ENCODE assay signal across 1 cellular context in the genomic region with DNA sequence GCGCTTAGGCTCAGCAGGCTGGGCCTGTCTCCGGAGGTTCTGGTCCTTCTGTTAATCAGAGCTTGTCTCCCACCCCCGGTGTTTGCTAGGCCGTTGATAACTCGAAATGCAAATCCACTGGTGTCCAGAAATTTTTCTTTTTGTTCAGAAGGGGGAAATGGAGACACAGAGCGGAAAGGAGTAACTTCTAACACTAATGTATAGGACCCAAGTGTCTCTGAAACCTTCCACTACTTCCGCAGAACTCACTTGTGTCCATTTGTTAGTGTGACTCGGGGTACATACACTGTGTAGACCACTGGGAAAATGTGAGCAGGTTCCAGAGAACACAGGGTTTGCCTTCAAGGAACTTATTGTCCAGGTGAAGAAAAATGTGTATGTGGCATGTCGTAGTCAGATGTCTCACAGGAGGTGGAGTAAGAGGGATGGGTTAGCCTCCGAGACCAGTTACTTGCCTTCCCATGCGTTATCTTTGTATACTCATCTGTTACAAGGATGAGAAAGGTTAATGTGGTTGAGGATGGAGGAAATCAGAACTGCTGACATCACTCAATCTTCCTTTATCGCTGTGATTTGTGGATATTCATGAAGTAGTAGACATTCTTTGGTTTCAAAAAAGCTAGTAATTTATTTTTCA.
TF ChIP-seq lines count a peak whose summit lies in the region.

No MANE protein-coding gene starts in this region.

TF ChIP-seq in K562, 482 proteins besides CTCF, POLR2A, EP300 and RAD21 (continued from another document and continues in another):
- TF ChIP-seq, protein P1, sequence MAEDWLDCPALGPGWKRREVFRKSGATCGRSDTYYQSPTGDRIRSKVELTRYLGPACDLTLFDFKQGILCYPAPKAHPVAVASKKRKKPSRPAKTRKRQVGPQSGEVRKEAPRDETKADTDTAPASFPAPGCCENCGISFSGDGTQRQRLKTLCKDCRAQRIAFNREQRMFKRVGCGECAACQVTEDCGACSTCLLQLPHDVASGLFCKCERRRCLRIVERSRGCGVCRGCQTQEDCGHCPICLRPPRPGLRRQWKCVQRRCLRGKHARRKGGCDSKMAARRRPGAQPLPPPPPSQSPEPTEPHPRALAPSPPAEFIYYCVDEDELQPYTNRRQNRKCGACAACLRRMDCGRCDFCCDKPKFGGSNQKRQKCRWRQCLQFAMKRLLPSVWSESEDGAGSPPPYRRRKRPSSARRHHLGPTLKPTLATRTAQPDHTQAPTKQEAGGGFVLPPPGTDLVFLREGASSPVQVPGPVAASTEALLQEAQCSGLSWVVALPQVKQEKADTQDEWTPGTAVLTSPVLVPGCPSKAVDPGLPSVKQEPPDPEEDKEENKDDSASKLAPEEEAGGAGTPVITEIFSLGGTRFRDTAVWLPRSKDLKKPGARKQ (CRISPR knock-in tag; IDR thresholded peaks at IDR 0.05) = no peak
- peak; percentile 25; the same call in 1 of the 2 replicates for TF ChIP-seq RNF2 (IDR thresholded peaks at IDR 0.05)
- no peak for TF ChIP-seq FOXJ3 (CRISPR knock-in tag; IDR thresholded peaks at IDR 0.05)
- no peak for TF ChIP-seq NCOA4 (IDR thresholded peaks at IDR 0.05; ENCODE audit: partially characterized antibody)
- TF ChIP-seq SMARCE1 (IDR thresholded peaks at IDR 0.05) = 0 out of 2 replicates have a peak, but pooled peaks have one; percentile 37
- TF ChIP-seq ZNF324 (CRISPR knock-in tag; IDR thresholded peaks at IDR 0.05) = no peak
- peak; percentile 13 for TF ChIP-seq RBBP5 (IDR thresholded peaks at IDR 0.05; ENCODE audit: borderline replicate concordance, insufficient read depth, low read length, poor library complexity, severe bottlenecking)
- TF ChIP-seq BACH1 (tag; IDR thresholded peaks at IDR 0.05) = 0 out of 2 replicates have a peak, but pooled peaks have one; percentile 9
- TF ChIP-seq, protein P2, sequence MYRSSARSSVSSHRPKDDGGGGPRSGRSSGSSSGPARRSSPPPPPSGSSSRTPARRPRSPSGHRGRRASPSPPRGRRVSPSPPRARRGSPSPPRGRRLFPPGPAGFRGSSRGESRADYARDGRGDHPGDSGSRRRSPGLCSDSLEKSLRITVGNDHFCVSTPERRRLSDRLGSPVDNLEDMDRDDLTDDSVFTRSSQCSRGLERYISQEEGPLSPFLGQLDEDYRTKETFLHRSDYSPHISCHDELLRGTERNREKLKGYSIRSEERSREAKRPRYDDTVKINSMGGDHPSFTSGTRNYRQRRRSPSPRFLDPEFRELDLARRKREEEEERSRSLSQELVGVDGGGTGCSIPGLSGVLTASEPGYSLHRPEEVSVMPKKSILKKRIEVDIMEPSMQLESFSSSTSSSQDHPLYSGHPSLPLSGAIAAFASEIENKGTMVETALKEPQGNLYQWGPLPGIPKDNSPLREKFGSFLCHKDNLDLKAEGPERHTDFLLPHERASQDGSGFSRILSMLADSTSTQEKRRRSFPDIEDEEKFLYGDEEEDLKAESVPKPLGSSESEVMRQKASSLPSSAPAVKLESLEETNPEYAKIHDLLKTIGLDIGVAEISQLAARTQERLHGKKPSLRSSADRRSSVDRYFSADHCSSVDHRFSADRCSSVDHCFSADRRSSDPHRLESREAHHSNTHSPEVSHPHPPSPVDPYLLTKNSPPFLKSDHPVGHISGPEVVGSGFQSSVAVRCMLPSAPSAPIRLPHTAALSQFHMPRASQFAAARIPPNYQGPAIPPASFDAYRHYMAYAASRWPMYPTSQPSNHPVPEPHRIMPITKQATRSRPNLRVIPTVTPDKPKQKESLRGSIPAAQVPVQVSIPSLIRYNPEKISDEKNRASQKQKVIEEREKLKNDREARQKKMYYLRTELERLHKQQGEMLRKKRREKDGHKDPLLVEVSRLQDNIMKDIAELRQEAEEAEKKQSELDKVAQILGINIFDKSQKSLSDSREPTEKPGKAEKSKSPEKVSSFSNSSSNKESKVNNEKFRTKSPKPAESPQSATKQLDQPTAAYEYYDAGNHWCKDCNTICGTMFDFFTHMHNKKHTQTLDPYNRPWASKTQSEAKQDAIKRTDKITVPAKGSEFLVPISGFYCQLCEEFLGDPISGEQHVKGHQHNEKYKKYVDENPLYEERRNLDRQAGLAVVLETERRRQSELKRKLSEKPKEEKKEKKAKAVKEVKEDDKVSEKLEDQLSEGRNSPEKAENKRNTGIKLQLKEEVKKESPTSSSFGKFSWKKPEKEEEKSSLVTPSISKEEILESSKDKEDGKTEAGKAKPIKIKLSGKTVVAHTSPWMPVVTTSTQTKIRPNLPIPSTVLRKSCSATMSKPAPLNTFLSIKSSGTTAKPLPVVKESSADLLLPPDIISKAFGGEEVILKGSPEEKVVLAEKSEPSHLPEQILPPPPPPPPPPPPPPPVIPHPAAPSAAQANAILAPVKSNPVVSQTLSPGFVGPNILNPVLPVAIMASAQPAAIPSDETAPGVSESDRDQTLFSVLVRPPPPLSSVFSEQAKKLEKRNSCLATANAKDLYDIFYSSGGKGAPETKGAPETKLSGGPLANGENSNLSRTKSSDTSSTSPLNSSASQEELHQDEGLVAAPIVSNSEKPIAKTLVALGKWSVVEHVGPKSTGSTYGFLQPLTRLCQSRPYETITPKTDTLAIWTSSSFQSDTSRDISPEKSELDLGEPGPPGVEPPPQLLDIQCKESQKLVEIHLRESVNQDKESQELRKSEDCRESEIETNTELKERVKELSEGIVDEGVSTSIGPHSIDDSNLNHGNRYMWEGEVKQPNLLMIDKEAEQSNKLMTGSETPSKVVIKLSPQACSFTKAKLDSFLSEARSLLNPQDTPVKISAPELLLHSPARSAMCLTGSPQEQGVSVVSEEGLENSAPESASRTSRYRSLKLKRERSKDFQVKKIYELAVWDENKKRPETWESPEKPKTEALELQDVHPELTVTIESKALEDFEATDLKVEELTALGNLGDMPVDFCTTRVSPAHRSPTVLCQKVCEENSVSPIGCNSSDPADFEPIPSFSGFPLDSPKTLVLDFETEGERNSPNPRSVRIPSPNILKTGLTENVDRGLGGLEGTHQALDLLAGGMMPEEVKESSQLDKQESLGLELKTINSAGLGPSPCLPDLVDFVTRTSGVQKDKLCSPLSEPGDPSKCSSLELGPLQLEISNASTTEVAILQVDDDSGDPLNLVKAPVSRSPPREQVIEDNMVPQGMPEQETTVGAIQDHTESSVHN (IDR thresholded peaks at IDR 0.05; ENCODE audit: borderline replicate concordance in 1 of 2, low read depth in 1 of 2) = no peak
- TF ChIP-seq IFI16 (CRISPR knock-in tag; IDR thresholded peaks at IDR 0.05) = no peak
- TF ChIP-seq HDAC8 (tag; IDR thresholded peaks at IDR 0.05) = no peak
- no peak for TF ChIP-seq MTF1 (CRISPR knock-in tag; IDR thresholded peaks at IDR 0.05; ENCODE audit: borderline replicate concordance)
- peak; percentile 88 for TF ChIP-seq BCOR (IDR thresholded peaks at IDR 0.05)
- TF ChIP-seq, protein P3, sequence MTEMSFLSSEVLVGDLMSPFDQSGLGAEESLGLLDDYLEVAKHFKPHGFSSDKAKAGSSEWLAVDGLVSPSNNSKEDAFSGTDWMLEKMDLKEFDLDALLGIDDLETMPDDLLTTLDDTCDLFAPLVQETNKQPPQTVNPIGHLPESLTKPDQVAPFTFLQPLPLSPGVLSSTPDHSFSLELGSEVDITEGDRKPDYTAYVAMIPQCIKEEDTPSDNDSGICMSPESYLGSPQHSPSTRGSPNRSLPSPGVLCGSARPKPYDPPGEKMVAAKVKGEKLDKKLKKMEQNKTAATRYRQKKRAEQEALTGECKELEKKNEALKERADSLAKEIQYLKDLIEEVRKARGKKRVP (CRISPR knock-in tag; IDR thresholded peaks at IDR 0.05) = no peak
- TF ChIP-seq RHOXF2B (CRISPR knock-in tag; conservative IDR thresholded peaks at IDR 0.05) = no peak
- no peak for TF ChIP-seq SMARCB1 (IDR thresholded peaks at IDR 0.05; ENCODE audit: insufficient read length, low read depth)
- no peak; the same call in 1 of the 2 replicates for TF ChIP-seq DDX20 (tag; IDR thresholded peaks at IDR 0.05; ENCODE audit: low read depth)
- TF ChIP-seq EGR1 (conservative IDR thresholded peaks at IDR 0.05) = no peak
- TF ChIP-seq STAT5A (IDR thresholded peaks at IDR 0.05; ENCODE audit: borderline replicate concordance, low read length) = peak; percentile 88
- TF ChIP-seq ZNF764 (CRISPR knock-in tag; IDR thresholded peaks at IDR 0.05; ENCODE audit: low read depth) = no peak
- no peak for TF ChIP-seq RUNX1 (IDR thresholded peaks at IDR 0.05; ENCODE audit: low read depth)
- no peak for TF ChIP-seq BDP1 (IDR thresholded peaks at IDR 0.05; ENCODE audit: insufficient read depth, insufficient read length)
- TF ChIP-seq, protein P4, sequence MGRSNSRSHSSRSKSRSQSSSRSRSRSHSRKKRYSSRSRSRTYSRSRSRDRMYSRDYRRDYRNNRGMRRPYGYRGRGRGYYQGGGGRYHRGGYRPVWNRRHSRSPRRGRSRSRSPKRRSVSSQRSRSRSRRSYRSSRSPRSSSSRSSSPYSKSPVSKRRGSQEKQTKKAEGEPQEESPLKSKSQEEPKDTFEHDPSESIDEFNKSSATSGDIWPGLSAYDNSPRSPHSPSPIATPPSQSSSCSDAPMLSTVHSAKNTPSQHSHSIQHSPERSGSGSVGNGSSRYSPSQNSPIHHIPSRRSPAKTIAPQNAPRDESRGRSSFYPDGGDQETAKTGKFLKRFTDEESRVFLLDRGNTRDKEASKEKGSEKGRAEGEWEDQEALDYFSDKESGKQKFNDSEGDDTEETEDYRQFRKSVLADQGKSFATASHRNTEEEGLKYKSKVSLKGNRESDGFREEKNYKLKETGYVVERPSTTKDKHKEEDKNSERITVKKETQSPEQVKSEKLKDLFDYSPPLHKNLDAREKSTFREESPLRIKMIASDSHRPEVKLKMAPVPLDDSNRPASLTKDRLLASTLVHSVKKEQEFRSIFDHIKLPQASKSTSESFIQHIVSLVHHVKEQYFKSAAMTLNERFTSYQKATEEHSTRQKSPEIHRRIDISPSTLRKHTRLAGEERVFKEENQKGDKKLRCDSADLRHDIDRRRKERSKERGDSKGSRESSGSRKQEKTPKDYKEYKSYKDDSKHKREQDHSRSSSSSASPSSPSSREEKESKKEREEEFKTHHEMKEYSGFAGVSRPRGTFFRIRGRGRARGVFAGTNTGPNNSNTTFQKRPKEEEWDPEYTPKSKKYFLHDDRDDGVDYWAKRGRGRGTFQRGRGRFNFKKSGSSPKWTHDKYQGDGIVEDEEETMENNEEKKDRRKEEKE (IDR thresholded peaks at IDR 0.05; ENCODE audit: borderline replicate concordance in 1 of 2, control insufficient read depth in 1 of 2, low read depth in 2 of 2, low read length in 1 of 2) = 0 out of 4 replicates have a peak, but pooled peaks of 1 of the 2 experiments have one; percentile 20
- peak in 1 of 2 experiments; percentile 93; a peak in 2 of 4 replicates for TF ChIP-seq ARNT (IDR thresholded peaks at IDR 0.05)
- no peak for TF ChIP-seq HCFC1 (IDR thresholded peaks at IDR 0.05; ENCODE audit: low read depth, low read length)
- TF ChIP-seq U2AF2 (optimal IDR thresholded peaks at IDR 0.05; ENCODE audit: low read depth, low read length) = no peak
- peak; percentile 79; the same call in 1 of the 2 replicates for TF ChIP-seq POLR2AphosphoS2 (IDR thresholded peaks at IDR 0.05; ENCODE audit: low read length)
- TF ChIP-seq, protein P5, sequence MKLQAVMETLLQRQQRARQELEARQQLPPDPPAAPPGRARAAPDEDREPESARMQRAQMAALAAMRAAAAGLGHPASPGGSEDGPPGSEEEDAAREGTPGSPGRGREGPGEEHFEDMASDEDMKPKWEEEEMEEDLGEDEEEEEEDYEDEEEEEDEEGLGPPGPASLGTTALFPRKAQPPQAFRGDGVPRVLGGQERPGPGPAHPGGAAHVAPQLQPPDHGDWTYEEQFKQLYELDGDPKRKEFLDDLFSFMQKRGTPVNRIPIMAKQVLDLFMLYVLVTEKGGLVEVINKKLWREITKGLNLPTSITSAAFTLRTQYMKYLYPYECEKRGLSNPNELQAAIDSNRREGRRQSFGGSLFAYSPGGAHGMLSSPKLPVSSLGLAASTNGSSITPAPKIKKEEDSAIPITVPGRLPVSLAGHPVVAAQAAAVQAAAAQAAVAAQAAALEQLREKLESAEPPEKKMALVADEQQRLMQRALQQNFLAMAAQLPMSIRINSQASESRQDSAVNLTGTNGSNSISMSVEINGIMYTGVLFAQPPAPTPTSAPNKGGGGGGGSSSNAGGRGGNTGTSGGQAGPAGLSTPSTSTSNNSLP (IDR thresholded peaks at IDR 0.05; ENCODE audit: borderline replicate concordance, low read depth, low read length) = no peak
- TF ChIP-seq STAG1 (CRISPR knock-in tag; IDR thresholded peaks at IDR 0.05; ENCODE audit: borderline replicate concordance) = no peak
- peak in 1 of 2 experiments; percentile 19 for TF ChIP-seq NCOA2 (IDR thresholded peaks at IDR 0.05; ENCODE audit: partially characterized antibody in 2 of 2)
- no peak for TF ChIP-seq NUFIP1 (IDR thresholded peaks at IDR 0.05; ENCODE audit: partially characterized antibody)
- no peak for TF ChIP-seq ZNF146 (CRISPR knock-in tag; IDR thresholded peaks at IDR 0.05; ENCODE audit: unreplicated experiment)
- no peak for TF ChIP-seq ETS2 (tag; IDR thresholded peaks at IDR 0.05; ENCODE audit: borderline replicate concordance, poor library complexity, severe bottlenecking)
- TF ChIP-seq ATF1 (CRISPR knock-in tag; IDR thresholded peaks at IDR 0.05) = no peak
- peak; percentile 85 for TF ChIP-seq ATF1 (tag; IDR thresholded peaks at IDR 0.05)
- peak; percentile 59; the same call in 1 of the 2 replicates for TF ChIP-seq NFIC (IDR thresholded peaks at IDR 0.05)
- TF ChIP-seq KLF16 (IDR thresholded peaks at IDR 0.05) = peak; percentile 61
- TF ChIP-seq ZFP1 (CRISPR knock-in tag; IDR thresholded peaks at IDR 0.05) = no peak
- no peak for TF ChIP-seq NFXL1 (CRISPR knock-in tag; IDR thresholded peaks at IDR 0.05)
- no peak for TF ChIP-seq ZNF133 (CRISPR knock-in tag; IDR thresholded peaks at IDR 0.05)
- no peak for TF ChIP-seq ZNF584 (CRISPR knock-in tag; IDR thresholded peaks at IDR 0.05; ENCODE audit: low read depth)
- TF ChIP-seq TGIF2 (CRISPR knock-in tag; IDR thresholded peaks at IDR 0.05) = no peak
- peak; percentile 94 for TF ChIP-seq CTBP1 (IDR thresholded peaks at IDR 0.05; ENCODE audit: borderline replicate concordance)
- TF ChIP-seq DACH1 (IDR thresholded peaks at IDR 0.05; ENCODE audit: partially characterized antibody) = peak; percentile 78
- TF ChIP-seq EZH2 (IDR thresholded peaks at IDR 0.05; ENCODE audit: borderline replicate concordance, low read depth, low read length) = no peak
- TF ChIP-seq KLF10 (CRISPR knock-in tag; IDR thresholded peaks at IDR 0.05) = no peak
- no peak for TF ChIP-seq SRSF1 (IDR thresholded peaks at IDR 0.05; ENCODE audit: low read depth, low read length)
- TF ChIP-seq ZNF431 (CRISPR knock-in tag; IDR thresholded peaks at IDR 0.05) = no peak
